Comparison of ENCODE assay signal across 2 cellular contexts in the genomic region with DNA sequence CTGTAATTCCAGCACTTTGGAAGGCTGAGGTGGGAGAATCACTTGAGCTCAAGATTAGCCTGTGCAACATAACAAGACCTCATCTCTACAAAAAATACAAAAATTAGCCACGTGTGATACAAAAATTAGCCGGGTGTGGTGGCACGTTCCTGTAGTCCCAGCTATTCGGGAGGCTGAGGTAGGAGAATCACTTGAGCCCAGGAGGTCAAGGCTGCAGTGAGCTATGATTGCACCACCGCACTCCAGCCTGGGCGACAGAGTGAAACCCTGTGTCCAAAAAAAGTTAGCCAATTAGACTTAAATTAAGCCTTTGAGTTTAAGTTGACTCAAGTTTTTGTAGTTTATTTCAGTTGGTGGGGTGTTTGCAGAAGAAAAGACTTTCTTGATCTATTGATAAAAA.
TF ChIP-seq lines count a peak whose summit lies in the region.

No MANE protein-coding gene starts in this region.

TF ChIP-seq in GM23338, 12 proteins besides CTCF, POLR2A, EP300 and RAD21 (continued from another document and continues in another):
- TF ChIP-seq, protein P1, sequence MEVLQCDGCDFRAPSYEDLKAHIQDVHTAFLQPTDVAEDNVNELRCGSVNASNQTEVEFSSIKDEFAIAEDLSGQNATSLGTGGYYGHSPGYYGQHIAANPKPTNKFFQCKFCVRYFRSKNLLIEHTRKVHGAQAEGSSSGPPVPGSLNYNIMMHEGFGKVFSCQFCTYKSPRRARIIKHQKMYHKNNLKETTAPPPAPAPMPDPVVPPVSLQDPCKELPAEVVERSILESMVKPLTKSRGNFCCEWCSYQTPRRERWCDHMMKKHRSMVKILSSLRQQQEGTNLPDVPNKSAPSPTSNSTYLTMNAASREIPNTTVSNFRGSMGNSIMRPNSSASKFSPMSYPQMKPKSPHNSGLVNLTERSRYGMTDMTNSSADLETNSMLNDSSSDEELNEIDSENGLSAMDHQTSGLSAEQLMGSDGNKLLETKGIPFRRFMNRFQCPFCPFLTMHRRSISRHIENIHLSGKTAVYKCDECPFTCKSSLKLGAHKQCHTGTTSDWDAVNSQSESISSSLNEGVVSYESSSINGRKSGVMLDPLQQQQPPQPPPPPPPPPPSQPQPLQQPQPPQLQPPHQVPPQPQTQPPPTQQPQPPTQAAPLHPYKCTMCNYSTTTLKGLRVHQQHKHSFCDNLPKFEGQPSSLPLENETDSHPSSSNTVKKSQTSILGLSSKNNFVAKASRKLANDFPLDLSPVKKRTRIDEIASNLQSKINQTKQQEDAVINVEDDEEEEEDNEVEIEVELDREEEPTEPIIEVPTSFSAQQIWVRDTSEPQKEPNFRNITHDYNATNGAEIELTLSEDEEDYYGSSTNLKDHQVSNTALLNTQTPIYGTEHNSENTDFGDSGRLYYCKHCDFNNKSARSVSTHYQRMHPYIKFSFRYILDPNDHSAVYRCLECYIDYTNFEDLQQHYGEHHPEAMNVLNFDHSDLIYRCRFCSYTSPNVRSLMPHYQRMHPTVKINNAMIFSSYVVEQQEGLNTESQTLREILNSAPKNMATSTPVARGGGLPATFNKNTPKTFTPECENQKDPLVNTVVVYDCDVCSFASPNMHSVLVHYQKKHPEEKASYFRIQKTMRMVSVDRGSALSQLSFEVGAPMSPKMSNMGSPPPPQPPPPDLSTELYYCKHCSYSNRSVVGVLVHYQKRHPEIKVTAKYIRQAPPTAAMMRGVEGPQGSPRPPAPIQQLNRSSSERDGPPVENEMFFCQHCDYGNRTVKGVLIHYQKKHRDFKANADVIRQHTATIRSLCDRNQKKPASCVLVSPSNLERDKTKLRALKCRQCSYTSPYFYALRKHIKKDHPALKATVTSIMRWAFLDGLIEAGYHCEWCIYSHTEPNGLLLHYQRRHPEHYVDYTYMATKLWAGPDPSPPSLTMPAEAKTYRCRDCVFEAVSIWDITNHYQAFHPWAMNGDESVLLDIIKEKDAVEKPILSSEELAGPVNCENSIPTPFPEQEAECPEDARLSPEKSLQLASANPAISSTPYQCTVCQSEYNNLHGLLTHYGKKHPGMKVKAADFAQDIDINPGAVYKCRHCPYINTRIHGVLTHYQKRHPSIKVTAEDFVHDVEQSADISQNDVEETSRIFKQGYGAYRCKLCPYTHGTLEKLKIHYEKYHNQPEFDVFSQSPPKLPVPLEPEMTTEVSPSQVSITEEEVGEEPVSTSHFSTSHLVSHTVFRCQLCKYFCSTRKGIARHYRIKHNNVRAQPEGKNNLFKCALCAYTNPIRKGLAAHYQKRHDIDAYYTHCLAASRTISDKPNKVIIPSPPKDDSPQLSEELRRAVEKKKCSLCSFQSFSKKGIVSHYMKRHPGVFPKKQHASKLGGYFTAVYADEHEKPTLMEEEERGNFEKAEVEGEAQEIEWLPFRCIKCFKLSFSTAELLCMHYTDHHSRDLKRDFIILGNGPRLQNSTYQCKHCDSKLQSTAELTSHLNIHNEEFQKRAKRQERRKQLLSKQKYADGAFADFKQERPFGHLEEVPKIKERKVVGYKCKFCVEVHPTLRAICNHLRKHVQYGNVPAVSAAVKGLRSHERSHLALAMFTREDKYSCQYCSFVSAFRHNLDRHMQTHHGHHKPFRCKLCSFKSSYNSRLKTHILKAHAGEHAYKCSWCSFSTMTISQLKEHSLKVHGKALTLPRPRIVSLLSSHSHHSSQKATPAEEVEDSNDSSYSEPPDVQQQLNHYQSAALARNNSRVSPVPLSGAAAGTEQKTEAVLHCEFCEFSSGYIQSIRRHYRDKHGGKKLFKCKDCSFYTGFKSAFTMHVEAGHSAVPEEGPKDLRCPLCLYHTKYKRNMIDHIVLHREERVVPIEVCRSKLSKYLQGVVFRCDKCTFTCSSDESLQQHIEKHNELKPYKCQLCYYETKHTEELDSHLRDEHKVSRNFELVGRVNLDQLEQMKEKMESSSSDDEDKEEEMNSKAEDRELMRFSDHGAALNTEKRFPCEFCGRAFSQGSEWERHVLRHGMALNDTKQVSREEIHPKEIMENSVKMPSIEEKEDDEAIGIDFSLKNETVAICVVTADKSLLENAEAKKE (CRISPR knock-in tag; IDR thresholded peaks at IDR 0.05), result no peak
- TF ChIP-seq EZH2phosphoT487 (IDR thresholded peaks at IDR 0.05; ENCODE audit: unreplicated experiment) (no peak), ZNF331 (CRISPR knock-in tag; IDR thresholded peaks at IDR 0.05; ENCODE audit: low read depth) (no peak), STAT1 (IDR thresholded peaks at IDR 0.05; ENCODE audit: unreplicated experiment) (no peak), ZNF114 (CRISPR knock-in tag; IDR thresholded peaks at IDR 0.05) (no peak), EZH2 (IDR thresholded peaks at IDR 0.05; ENCODE audit: low read depth, unreplicated experiment) (no peak), NANOG (IDR thresholded peaks at IDR 0.05; ENCODE audit: borderline replicate concordance) (no peak), POLR2AphosphoS5 (IDR thresholded peaks at IDR 0.05; ENCODE audit: low read depth) (no peak), CREB1 (CRISPR knock-in tag; IDR thresholded peaks at IDR 0.05; ENCODE audit: low read depth) (no peak)
- TF ChIP-seq, protein P2, sequence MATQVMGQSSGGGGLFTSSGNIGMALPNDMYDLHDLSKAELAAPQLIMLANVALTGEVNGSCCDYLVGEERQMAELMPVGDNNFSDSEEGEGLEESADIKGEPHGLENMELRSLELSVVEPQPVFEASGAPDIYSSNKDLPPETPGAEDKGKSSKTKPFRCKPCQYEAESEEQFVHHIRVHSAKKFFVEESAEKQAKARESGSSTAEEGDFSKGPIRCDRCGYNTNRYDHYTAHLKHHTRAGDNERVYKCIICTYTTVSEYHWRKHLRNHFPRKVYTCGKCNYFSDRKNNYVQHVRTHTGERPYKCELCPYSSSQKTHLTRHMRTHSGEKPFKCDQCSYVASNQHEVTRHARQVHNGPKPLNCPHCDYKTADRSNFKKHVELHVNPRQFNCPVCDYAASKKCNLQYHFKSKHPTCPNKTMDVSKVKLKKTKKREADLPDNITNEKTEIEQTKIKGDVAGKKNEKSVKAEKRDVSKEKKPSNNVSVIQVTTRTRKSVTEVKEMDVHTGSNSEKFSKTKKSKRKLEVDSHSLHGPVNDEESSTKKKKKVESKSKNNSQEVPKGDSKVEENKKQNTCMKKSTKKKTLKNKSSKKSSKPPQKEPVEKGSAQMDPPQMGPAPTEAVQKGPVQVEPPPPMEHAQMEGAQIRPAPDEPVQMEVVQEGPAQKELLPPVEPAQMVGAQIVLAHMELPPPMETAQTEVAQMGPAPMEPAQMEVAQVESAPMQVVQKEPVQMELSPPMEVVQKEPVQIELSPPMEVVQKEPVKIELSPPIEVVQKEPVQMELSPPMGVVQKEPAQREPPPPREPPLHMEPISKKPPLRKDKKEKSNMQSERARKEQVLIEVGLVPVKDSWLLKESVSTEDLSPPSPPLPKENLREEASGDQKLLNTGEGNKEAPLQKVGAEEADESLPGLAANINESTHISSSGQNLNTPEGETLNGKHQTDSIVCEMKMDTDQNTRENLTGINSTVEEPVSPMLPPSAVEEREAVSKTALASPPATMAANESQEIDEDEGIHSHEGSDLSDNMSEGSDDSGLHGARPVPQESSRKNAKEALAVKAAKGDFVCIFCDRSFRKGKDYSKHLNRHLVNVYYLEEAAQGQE (IDR thresholded peaks at IDR 0.05; ENCODE audit: unreplicated experiment), result no peak

TF ChIP-seq in WTC11, 78 proteins besides CTCF, POLR2A, EP300 and RAD21 (continued from another document):
- TF ChIP-seq, protein P3, sequence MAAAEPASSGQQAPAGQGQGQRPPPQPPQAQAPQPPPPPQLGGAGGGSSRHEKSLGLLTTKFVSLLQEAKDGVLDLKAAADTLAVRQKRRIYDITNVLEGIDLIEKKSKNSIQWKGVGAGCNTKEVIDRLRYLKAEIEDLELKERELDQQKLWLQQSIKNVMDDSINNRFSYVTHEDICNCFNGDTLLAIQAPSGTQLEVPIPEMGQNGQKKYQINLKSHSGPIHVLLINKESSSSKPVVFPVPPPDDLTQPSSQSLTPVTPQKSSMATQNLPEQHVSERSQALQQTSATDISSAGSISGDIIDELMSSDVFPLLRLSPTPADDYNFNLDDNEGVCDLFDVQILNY (CRISPR knock-in tag; IDR thresholded peaks at IDR 0.05), result no peak
- no peak for TF ChIP-seq TEAD4 (CRISPR knock-in tag; IDR thresholded peaks at IDR 0.05)
- TF ChIP-seq, protein P4, sequence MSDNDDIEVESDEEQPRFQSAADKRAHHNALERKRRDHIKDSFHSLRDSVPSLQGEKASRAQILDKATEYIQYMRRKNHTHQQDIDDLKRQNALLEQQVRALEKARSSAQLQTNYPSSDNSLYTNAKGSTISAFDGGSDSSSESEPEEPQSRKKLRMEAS (CRISPR knock-in tag; IDR thresholded peaks at IDR 0.05), result no peak
- TF ChIP-seq, protein P5, sequence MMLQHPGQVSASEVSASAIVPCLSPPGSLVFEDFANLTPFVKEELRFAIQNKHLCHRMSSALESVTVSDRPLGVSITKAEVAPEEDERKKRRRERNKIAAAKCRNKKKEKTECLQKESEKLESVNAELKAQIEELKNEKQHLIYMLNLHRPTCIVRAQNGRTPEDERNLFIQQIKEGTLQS (CRISPR knock-in tag; conservative IDR thresholded peaks at IDR 0.05), result no peak
- TF ChIP-seq, protein P6, sequence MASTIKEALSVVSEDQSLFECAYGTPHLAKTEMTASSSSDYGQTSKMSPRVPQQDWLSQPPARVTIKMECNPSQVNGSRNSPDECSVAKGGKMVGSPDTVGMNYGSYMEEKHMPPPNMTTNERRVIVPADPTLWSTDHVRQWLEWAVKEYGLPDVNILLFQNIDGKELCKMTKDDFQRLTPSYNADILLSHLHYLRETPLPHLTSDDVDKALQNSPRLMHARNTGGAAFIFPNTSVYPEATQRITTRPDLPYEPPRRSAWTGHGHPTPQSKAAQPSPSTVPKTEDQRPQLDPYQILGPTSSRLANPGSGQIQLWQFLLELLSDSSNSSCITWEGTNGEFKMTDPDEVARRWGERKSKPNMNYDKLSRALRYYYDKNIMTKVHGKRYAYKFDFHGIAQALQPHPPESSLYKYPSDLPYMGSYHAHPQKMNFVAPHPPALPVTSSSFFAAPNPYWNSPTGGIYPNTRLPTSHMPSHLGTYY (CRISPR knock-in tag; IDR thresholded peaks at IDR 0.05), result no peak
- TF ChIP-seq, protein P7, sequence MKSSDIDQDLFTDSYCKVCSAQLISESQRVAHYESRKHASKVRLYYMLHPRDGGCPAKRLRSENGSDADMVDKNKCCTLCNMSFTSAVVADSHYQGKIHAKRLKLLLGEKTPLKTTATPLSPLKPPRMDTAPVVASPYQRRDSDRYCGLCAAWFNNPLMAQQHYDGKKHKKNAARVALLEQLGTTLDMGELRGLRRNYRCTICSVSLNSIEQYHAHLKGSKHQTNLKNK (CRISPR knock-in tag; IDR thresholded peaks at IDR 0.05), result no peak
- no peak for TF ChIP-seq ZNF121 (CRISPR knock-in tag; IDR thresholded peaks at IDR 0.05)
- no peak for TF ChIP-seq RORB (CRISPR knock-in tag; IDR thresholded peaks at IDR 0.05)
- no peak for TF ChIP-seq ELF4 (CRISPR knock-in tag; IDR thresholded peaks at IDR 0.05; ENCODE audit: low read depth)
- no peak for TF ChIP-seq SP1 (CRISPR knock-in tag; conservative IDR thresholded peaks at IDR 0.05)
- TF ChIP-seq, protein P8, sequence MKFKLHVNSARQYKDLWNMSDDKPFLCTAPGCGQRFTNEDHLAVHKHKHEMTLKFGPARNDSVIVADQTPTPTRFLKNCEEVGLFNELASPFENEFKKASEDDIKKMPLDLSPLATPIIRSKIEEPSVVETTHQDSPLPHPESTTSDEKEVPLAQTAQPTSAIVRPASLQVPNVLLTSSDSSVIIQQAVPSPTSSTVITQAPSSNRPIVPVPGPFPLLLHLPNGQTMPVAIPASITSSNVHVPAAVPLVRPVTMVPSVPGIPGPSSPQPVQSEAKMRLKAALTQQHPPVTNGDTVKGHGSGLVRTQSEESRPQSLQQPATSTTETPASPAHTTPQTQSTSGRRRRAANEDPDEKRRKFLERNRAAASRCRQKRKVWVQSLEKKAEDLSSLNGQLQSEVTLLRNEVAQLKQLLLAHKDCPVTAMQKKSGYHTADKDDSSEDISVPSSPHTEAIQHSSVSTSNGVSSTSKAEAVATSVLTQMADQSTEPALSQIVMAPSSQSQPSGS (CRISPR knock-in tag; IDR thresholded peaks at IDR 0.05; ENCODE audit: borderline replicate concordance, low read depth), result no peak
- TF ChIP-seq, protein P9, sequence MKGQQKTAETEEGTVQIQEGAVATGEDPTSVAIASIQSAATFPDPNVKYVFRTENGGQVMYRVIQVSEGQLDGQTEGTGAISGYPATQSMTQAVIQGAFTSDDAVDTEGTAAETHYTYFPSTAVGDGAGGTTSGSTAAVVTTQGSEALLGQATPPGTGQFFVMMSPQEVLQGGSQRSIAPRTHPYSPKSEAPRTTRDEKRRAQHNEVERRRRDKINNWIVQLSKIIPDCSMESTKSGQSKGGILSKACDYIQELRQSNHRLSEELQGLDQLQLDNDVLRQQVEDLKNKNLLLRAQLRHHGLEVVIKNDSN (CRISPR knock-in tag; IDR thresholded peaks at IDR 0.05), result no peak
- no peak for TF ChIP-seq TEAD1 (CRISPR knock-in tag; IDR thresholded peaks at IDR 0.05)
- no peak for TF ChIP-seq ZBTB21 (CRISPR knock-in tag; IDR thresholded peaks at IDR 0.05; ENCODE audit: borderline replicate concordance)
